31 cellular contexts compared by ENCODE assay signal in genomic region chr3:24052446-24052845, GRCh38.
"Had no signal": no experiment of that assay in that cellular context is flagged by ENCODE, and none has a peak within 500 bp of the region (broad histone marks: within the 10 kb centered on the region; RNA-seq: fewer than 3 reads in every experiment).

No MANE protein-coding gene starts in this region.

- DNase-seq: hypothalamus; immature natural killer cell; kidney; left colon; left lung; lower lobe of right lung; mammary epithelial cell; mesendoderm; midbrain; mucosa of descending colon; naive thymus-derived CD4-positive, alpha-beta T cell; pancreas; posterior cingulate gyrus; retina; right cardiac atrium; stimulated activated CD4-positive, alpha-beta T cell treated with anti-CD3 and anti-CD28 coated beads, Interleukin-12 subunit alpha, Interleukin-12 subunit beta, amount 100 ng/mL, for 4 hours; stimulated activated CD4-positive, alpha-beta T cell treated with anti-CD3 and anti-CD28 coated beads, Interleukin-15, amount 100 ng/mL, for 24 hours; stimulated activated CD4-positive, alpha-beta T cell treated with anti-CD3 and anti-CD28 coated beads, Interleukin-2, amount 100 ng/mL, for 24 hours; stimulated activated CD4-positive, alpha-beta T cell treated with anti-CD3 and anti-CD28 coated beads, Interleukin-4, amount 100 ng/mL, for 1 hour; stimulated activated naive B cell treated with anti-CD40 and anti-IgM and Interleukin-4, amounts not matched to agents 10 μg/mL and 1 μg/mL and 100 μg/mL, for 72 hours; stimulated activated naive CD8-positive, alpha-beta T cell treated with anti-CD3 and anti-CD28 coated beads, Interleukin-15, Interleukin-2, amounts not matched to agents 100 U/mL and 50 U/mL, for 24 hours; stomach; testis; thyroid gland; transverse colon; upper lobe of left lung had no signal

- H3K4me1 Mint-ChIP-seq: immature natural killer cell; naive thymus-derived CD4-positive, alpha-beta T cell had no signal

- H3K9me3 Mint-ChIP-seq: stimulated activated naive B cell treated with anti-CD40 and anti-IgM and Interleukin-4, amounts not matched to agents 10 μg/mL and 1 μg/mL and 100 μg/mL, for 72 hours had no signal

- H3K36me3 ChIP-seq: left lung, lower lobe of right lung, pancreas, prostate gland, stomach, thyroid gland, transverse colon, upper lobe of left lung, vagina had no signal

- H3K36me3 Mint-ChIP-seq: immature natural killer cell; stimulated activated naive B cell treated with anti-CD40 and anti-IgM and Interleukin-4, amounts not matched to agents 10 μg/mL and 1 μg/mL and 100 μg/mL, for 72 hours had no signal

- H3K27ac ChIP-seq: left lung, lower lobe of right lung, pancreas, prostate gland, skin epidermis, stomach, testis, thyroid gland, transverse colon, upper lobe of left lung, vagina had no signal

- H3K4me1 ChIP-seq: left lung, pancreas, prostate gland, stomach, testis, transverse colon, upper lobe of left lung had no signal

- H3K27me3 ChIP-seq: left lung, pancreas, stomach, testis, thyroid gland, transverse colon, upper lobe of left lung, vagina had no signal

- ATAC-seq: left colon; left lung; lower lobe of right lung; mucosa of descending colon; naive thymus-derived CD4-positive, alpha-beta T cell; natural killer cell treated with Interleukin-12 subunit alpha and Interleukin-12 subunit beta and Interleukin-15 and Interleukin-18, amount 100 ng/mL, for 72 hours; pancreas; right cardiac atrium; sciatic nerve; stimulated activated naive B cell treated with anti-CD40 and anti-IgM and Interleukin-4, amounts not matched to agents 10 μg/mL and 1 μg/mL and 100 μg/mL, for 72 hours; stimulated activated naive CD8-positive, alpha-beta T cell treated with anti-CD3 and anti-CD28 coated beads, Interleukin-15, Interleukin-2, amounts not matched to agents 100 U/mL and 50 U/mL, for 24 hours had no signal

- H3K4me3 ChIP-seq: left lung, lower lobe of right lung, mucosa of descending colon, pancreas, prostate gland, skin epidermis, stomach, testis, thyroid gland, transverse colon, upper lobe of left lung, vagina had no signal

- H3K4me3 Mint-ChIP-seq: immature natural killer cell; naive thymus-derived CD4-positive, alpha-beta T cell; natural killer cell treated with Interleukin-12 subunit alpha and Interleukin-12 subunit beta and Interleukin-15 and Interleukin-18, amount 100 ng/mL, for 72 hours; stimulated activated naive B cell treated with anti-CD40 and anti-IgM and Interleukin-4, amounts not matched to agents 10 μg/mL and 1 μg/mL and 100 μg/mL, for 72 hours had no signal

- H3K27ac Mint-ChIP-seq: immature natural killer cell; naive thymus-derived CD4-positive, alpha-beta T cell; natural killer cell treated with Interleukin-12 subunit alpha and Interleukin-12 subunit beta and Interleukin-15 and Interleukin-18, amount 100 ng/mL, for 72 hours; stimulated activated naive B cell treated with anti-CD40 and anti-IgM and Interleukin-4, amounts not matched to agents 10 μg/mL and 1 μg/mL and 100 μg/mL, for 72 hours had no signal

- H3K9me3 ChIP-seq: left lung, lower lobe of right lung, mucosa of descending colon, pancreas, prostate gland, stomach, testis, thyroid gland, transverse colon, vagina had no signal
